8 cellular contexts compared by ENCODE assay signal in the genomic region with DNA sequence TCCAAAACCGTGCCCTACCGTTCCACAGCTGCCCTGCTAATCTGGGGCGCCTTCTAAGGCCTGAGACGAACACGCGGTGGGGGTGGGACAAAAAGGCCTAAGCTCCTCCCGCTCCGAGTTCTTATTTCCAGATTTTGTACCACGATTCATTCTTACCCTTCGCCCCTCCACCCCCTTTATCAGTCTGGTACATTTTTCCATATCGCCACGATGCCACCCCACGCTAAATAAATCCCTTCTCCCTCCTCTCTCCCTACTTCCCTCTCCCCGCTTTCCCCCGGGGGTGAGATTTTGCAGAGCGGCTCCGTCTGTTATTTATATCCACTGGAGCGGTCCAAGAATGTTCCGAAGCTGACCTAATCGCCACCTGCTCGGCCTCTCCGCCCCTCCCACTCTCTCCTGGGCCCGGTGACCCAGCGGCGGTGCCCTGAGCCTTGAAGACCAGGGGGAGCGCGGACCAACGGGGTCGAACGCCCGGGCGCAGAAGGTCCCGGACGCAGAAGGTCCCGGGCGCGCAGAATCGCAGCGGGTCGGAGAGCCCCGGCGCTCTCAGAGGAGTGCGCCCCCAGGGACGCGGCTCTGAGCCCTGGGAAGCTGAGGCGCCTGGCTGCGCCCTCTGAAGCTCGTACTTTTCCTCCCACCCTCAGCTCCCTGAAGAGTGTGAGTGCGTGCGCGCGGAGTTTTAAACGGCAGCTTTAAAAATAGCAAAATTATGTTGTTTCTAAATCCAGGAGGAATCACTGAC. TPM values are rescaled to one million over a fixed set of nuclear protein-coding genes. Genes with fewer than 3 reads are reported as not detected.
DNase-seq lines count a peak whose midpoint lies in the region; ATAC-seq, FAIRE-seq and TF ChIP-seq lines count a peak whose summit lies in the region.

No MANE protein-coding gene starts in this region.

- FAIRE-seq in H54 (lab: Jason Lieb, UNC) = no peak

- H3K4me3 Mint-ChIP-seq in central memory CD8-positive, alpha-beta T cell = peak overlapping the region; percentile 68

- peak overlapping the region in 1 of 8 donors; percentile 68 for H3K27ac ChIP-seq in spleen

- H3K9me3 Mint-ChIP-seq in central memory CD8-positive, alpha-beta T cell = no peaks in the 10 kb centered on the region

- H3K27me3 Mint-ChIP-seq in central memory CD8-positive, alpha-beta T cell = peaks cover 40% of the 10 kb centered on the region

- TF ChIP-seq POLR2A in spleen (IDR thresholded peaks at IDR 0.05) = no peak
- no peak for TF ChIP-seq POLR2A in H54 (IDR thresholded peaks at IDR 0.05; ENCODE audit: low read depth, low read length)

- peak in 1 of 11 experiments; percentile 1 for TF ChIP-seq CTCF in spleen (IDR thresholded peaks at IDR 0.05 in 8 of 11, conservative IDR thresholded peaks at IDR 0.05 in 3 of 11)

- peaks cover 14 to 39% (median 29%) of the 10 kb centered on the region in 6 donors for H3K4me1 ChIP-seq in spleen

- H3K9me3 ChIP-seq in spleen = no peaks in the 10 kb centered on the region

- intact Hi-C loops in spleen (cut with DNase I; ENCODE audit: low total_unique reads) = no loop called here

- peak; percentile 63 for ATAC-seq in central memory CD8-positive, alpha-beta T cell (replicated peaks; ENCODE audit: extremely low read depth, poor library complexity, severe bottlenecking)
- ATAC-seq in GM18519 (IDR thresholded peaks at IDR 0.05; ENCODE audit: low FRiP score, unreplicated experiment) = no peak

- H3K27ac Mint-ChIP-seq in central memory CD8-positive, alpha-beta T cell (ENCODE audit: low read depth) = no peak overlapping the region

- peaks cover 0 to 71% (median 34%) of the 10 kb centered on the region in 7 donors for H3K27me3 ChIP-seq in spleen (replicated peaks in 1 of 7)

- WGBS in spleen, 5 donors = 0 to 2% (median 1%) methylated on average over 52 to 53 of the region's 53 CpGs

- H3K36me3 ChIP-seq in spleen = no peaks in the 10 kb centered on the region

- no peaks in the 10 kb centered on the region for H3K4me1 Mint-ChIP-seq in central memory CD8-positive, alpha-beta T cell

- H3K4me3 ChIP-seq in spleen = peak overlapping the region; percentile 16 to 88 (median 62)

- DNase-seq in AG20443 (ENCODE audit: low spot score) (peak; percentile 40), HCEC 1CT (peak; percentile 54), T follicular helper cell (ENCODE audit: low read depth) (peak; percentile 27), islet precursor cell (peak; percentile 70), spleen (no peak), H54 (ENCODE audit: insufficient read length, low spot score) (no peak)
- DNase-seq in central memory CD8-positive, alpha-beta T cell (ENCODE audit: low spot score in 2 of 2) = no peak

- no peaks in the 10 kb centered on the region for H3K36me3 Mint-ChIP-seq in central memory CD8-positive, alpha-beta T cell (ENCODE audit: insufficient read depth)

RNA-seq across cellular contexts. Expression of gene PACSIN3, which starts 0.9 kb away (rescaled TPM):
- 10 to 100 TPM in 1 of 7 donors, 1 to 10 TPM in 6; 2.4 to 13.0 (median 4.4) TPM for total RNA-seq in spleen
- polyA plus RNA-seq in spleen = 1 to 10 TPM; 1.2 to 3.5 (median 1.4) TPM

RNA-seq across cellular contexts. Expression of gene ARFGAP2, which starts 10.4 kb away (rescaled TPM):
- 100 to 1,000 TPM in 4 of 7 donors, 10 to 100 TPM in 3; 83.3 to 216 (median 109) TPM for total RNA-seq in spleen
- 10 to 100 TPM; 46.7 to 79.9 (median 56.1) TPM for polyA plus RNA-seq in spleen

RNA-seq across cellular contexts. Expression of gene DDB2, which starts 27.7 kb away (rescaled TPM):
- 10 to 100 TPM; 29.5 to 66.3 (median 42.5) TPM for total RNA-seq in spleen
- 100 to 1,000 TPM in 1 of 3 donors, 10 to 100 TPM in 2; 49.4 to 173 (median 72.7) TPM for polyA plus RNA-seq in spleen

Comparison
In these comparisons a context has a peak if more than half of its experiments do, and no peak if none do; other contexts are left out.
1. DNase-seq: peak in AG20443 (single experiment), HCEC 1CT (single experiment), T follicular helper cell (single experiment) and islet precursor cell (single experiment); none in central memory CD8-positive, alpha-beta T cell (0 of 2), spleen (single experiment) and H54 (single experiment).